9 cellular contexts compared by ENCODE assay signal in genomic region chr10:33506838-33507661, GRCh38.
DNase-seq lines count a peak whose midpoint lies in the region; ATAC-seq and TF ChIP-seq lines count a peak whose summit lies in the region.
"Had no signal": no experiment of that assay in that cellular context is flagged by ENCODE, and none has a peak within 500 bp of the region (broad histone marks: within the 10 kb centered on the region; RNA-seq: fewer than 3 reads in every experiment).

No MANE protein-coding gene starts in this region.

- TF ChIP-seq EP300 in gastroesophageal sphincter (IDR thresholded peaks at IDR 0.05): no peak

- TF ChIP-seq POLR2A in gastroesophageal sphincter (IDR thresholded peaks at IDR 0.05) (no peak), erythroblast (IDR thresholded peaks at IDR 0.05; ENCODE audit: low read length) (no peak), adrenal gland (IDR thresholded peaks at IDR 0.05) (no peak)

- H3K9me3 ChIP-seq in gastroesophageal sphincter (no peaks in the 10 kb centered on the region), adrenal gland (replicated peaks in 1 of 3) (no peaks in the 10 kb centered on the region)
- H3K9me3 ChIP-seq: left ventricle myocardium inferior had no signal

- H3K27ac ChIP-seq in gastroesophageal sphincter (peak overlapping the region in 3 of 4 donors; percentile 13 to 80 (median 51)), adrenal gland (no peak overlapping the region)
- H3K27ac ChIP-seq: left ventricle myocardium inferior had no signal

- 31 to 78% methylated on average over 1 to 4 of the region's 5 CpGs for WGBS in gastroesophageal sphincter (ENCODE audit: low coverage in 1 of 2), 2 donors
- 81 to 83% (median 82%) methylated on average over 5 of the region's 5 CpGs for WGBS in adrenal gland, 4 donors

- H3K4me1 ChIP-seq in gastroesophageal sphincter (peaks cover 0 to 38% (median 7%) of the 10 kb centered on the region in 3 donors), adrenal gland (replicated peaks in 1 of 2) (peaks cover 0 to 17% of the 10 kb centered on the region in 2 donors)

- H3K4me3 Mint-ChIP-seq in osteocyte (ENCODE audit: unreplicated experiment): no peak overlapping the region

- TF ChIP-seq CTCF in gastroesophageal sphincter (IDR thresholded peaks at IDR 0.05) (no peak), osteocyte (IDR thresholded peaks at IDR 0.05) (no peak), adrenal gland (IDR thresholded peaks at IDR 0.05) (no peak)

- H3K4me3 ChIP-seq in gastroesophageal sphincter: no peak overlapping the region
- H3K4me3 ChIP-seq in adrenal gland: no peak overlapping the region
- H3K4me3 ChIP-seq: left ventricle myocardium inferior had no signal

- H3K9me3 Mint-ChIP-seq in osteocyte (ENCODE audit: unreplicated experiment): peaks cover 7% of the 10 kb centered on the region

- no peaks in the 10 kb centered on the region for H3K27me3 ChIP-seq in gastroesophageal sphincter
- H3K27me3 ChIP-seq in adrenal gland: no peaks in the 10 kb centered on the region

- H3K36me3 ChIP-seq in gastroesophageal sphincter: no peaks in the 10 kb centered on the region
- H3K36me3 ChIP-seq in adrenal gland (replicated peaks in 1 of 2): no peaks in the 10 kb centered on the region
- H3K36me3 ChIP-seq: left ventricle myocardium inferior had no signal

- DNase-seq in erythroblast (lab: John Stamatoyannopoulos, UW) (no peak), osteocyte (ENCODE audit: extremely low spot score, unreplicated experiment) (no peak), adrenal gland (no peak)
- DNase-seq: left ventricle myocardium inferior had no signal

- no peaks in the 10 kb centered on the region for H3K36me3 Mint-ChIP-seq in osteocyte (ENCODE audit: unreplicated experiment)

- H3K4me1 Mint-ChIP-seq in osteocyte (ENCODE audit: unreplicated experiment): peaks cover 12% of the 10 kb centered on the region

- H3K27me3 Mint-ChIP-seq in osteocyte (ENCODE audit: unreplicated experiment): peaks cover 12% of the 10 kb centered on the region

- ATAC-seq in GM18517 (IDR thresholded peaks at IDR 0.05; ENCODE audit: unreplicated experiment) (peak; percentile 87), GM21717 (IDR thresholded peaks at IDR 0.05; ENCODE audit: unreplicated experiment) (peak; percentile 77), HG03565 (IDR thresholded peaks at IDR 0.05; ENCODE audit: unreplicated experiment) (peak; percentile 86), gastroesophageal sphincter (peak; percentile 33), esophagus mucosa (no peak)

- intact Hi-C loops in adrenal gland (cut with DNase I): no loop called here

- H3K27ac Mint-ChIP-seq in osteocyte (ENCODE audit: unreplicated experiment): no peak overlapping the region

Comparison
In these comparisons a context has a peak if more than half of its experiments do, and no peak if none do; other contexts are left out.
1. H3K27ac ChIP-seq: peak in gastroesophageal sphincter (3 of 4); none in adrenal gland (0 of 5).